22 cellular contexts compared by ENCODE assay signal in the genomic region with DNA sequence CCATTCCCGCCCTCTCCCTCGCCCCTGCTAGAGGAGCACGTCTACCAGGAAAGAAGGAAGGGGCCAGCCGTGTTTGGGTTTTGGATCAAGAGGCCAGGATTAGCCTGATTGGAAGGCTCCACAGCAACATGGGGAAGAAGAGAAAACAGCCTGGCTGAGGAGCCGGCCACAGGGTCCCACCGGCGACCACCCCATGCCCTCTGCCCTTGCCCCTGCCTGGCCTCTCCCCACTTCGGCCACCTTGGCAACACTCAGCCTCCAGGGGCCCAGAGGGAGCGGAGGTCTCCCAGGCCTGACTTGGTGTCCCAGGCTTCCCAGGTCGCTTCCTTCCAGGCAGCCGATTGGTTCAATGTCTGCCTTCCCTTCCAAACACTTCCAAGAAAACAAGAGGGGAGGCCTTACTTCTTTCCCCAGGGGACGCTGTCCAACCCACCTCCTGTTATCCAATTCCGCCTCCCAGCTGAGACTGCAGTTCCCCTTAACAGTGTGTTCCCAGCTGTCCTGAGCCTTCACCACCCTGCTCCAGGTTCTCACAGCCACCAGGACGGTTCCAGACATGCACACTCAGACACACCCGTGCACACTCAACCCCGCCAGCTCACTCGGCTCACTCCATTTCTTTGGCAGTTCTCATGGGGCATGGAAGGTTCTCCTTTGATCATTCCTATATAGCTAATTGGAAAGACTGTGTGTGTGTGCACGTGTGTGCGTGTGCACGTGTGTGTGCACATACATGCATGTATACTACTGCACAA.
DNase-seq lines count a peak whose midpoint lies in the region; ATAC-seq, FAIRE-seq and TF ChIP-seq lines count a peak whose summit lies in the region.
"Had no signal": no experiment of that assay in that cellular context is flagged by ENCODE, and none has a peak within 500 bp of the region (broad histone marks: within the 10 kb centered on the region; RNA-seq: fewer than 3 reads in every experiment).

No MANE protein-coding gene starts in this region.

- no peak for ATAC-seq in WTC11
- ATAC-seq: HCT116 had no signal

- H3K27me3 Mint-ChIP-seq in WTC11 (ENCODE audit: low read depth): no peaks in the 10 kb centered on the region

- H3K9me3 ChIP-seq in kidney (ENCODE audit: control insufficient read depth in 1 of 2, low read length in 2 of 2) (no peaks in the 10 kb centered on the region), spleen (no peaks in the 10 kb centered on the region)
- H3K9me3 ChIP-seq: BE2C had no signal

- POLR2A ChIA-PET in WTC11 (lab: Charles Lee): no interaction called here

- peak overlapping the region; percentile 46; the same call in 1 of the 2 replicates for H3K27ac Mint-ChIP-seq in WTC11
- H3K27ac Mint-ChIP-seq: CD4-positive, alpha-beta T cell had no signal

- H3K4me1 Mint-ChIP-seq in WTC11: peaks cover 12% of the 10 kb centered on the region
- H3K4me1 Mint-ChIP-seq: IgD-negative memory B cell had no signal

- H3K36me3 Mint-ChIP-seq in WTC11: no peaks in the 10 kb centered on the region
- H3K36me3 Mint-ChIP-seq: IgD-negative memory B cell had no signal

- no peak overlapping the region for H3K9ac ChIP-seq in kidney (ENCODE audit: low read length in 2 of 2)

- intact Hi-C loops in kidney (cut with DNase I): no loop called here
- intact Hi-C loops in spleen (cut with DNase I; ENCODE audit: low total_unique reads): no loop called here

- CTCF ChIA-PET in WTC11 (lab: Charles Lee): interaction anchor here (0.6 to 1.4 kb wide), 2 partner anchors 18 to 19 kb away, joined by 3 to 4 read pairs; no protein-coding TSS in a partner anchor

- peaks cover 0 to 75% (median 0%) of the 10 kb centered on the region in 7 donors for H3K27me3 ChIP-seq in spleen (replicated peaks in 1 of 7)

- no peak for FAIRE-seq in kidney (lab: Jason Lieb, UNC)
- FAIRE-seq: HTR-8/SVneo had no signal

- in situ Hi-C loops in G401 (cut with HindIII; ENCODE audit: low sequenced_read_pairs): no loop called here

- no peak overlapping the region for H3K4me3 ChIP-seq in kidney (ENCODE audit: low read length in 2 of 2)
- H3K4me3 ChIP-seq in spleen: no peak overlapping the region
- H3K4me3 ChIP-seq: SK-N-MC had no signal

- H3K9me3 Mint-ChIP-seq in WTC11: no peaks in the 10 kb centered on the region
- H3K9me3 Mint-ChIP-seq: CD4-positive, alpha-beta T cell; IgD-negative memory B cell had no signal

- peak; percentile 40 for DNase-seq in G401 (ENCODE audit: low spot score)
- no peak for DNase-seq in WTC11 (ENCODE audit: low spot score)
- peak; percentile 38 for DNase-seq in kidney
- peak; percentile 32 for DNase-seq in spleen
- no peak for DNase-seq in C1 segment of cervical spinal cord (lab: John Stamatoyannopoulos, UW)
- DNase-seq in activated CD4-positive, alpha-beta T cell treated with anti-CD3 and anti-CD28 coated beads for 48 hours: no peak
- no peak for DNase-seq in OCI-M2 (lab: John Stamatoyannopoulos, UW; ENCODE audit: unreplicated experiment)
- DNase-seq: BE2C; CD4-positive, alpha-beta T cell; COR-L47; GDM1; GOT3; NCI-H1694; NCI-H2081; NCI-H446 treated with DMSO at 0.1 percent for 48 hours; NCI-H526 treated with DMSO at 0.1 percent for 48 hours; SHP77 treated with DMSO at 0.1 percent for 48 hours had no signal

- no peaks in the 10 kb centered on the region for H3K4me1 ChIP-seq in kidney (ENCODE audit: control insufficient read depth in 1 of 2, insufficient read depth in 1 of 2, low read depth in 1 of 2, low read length in 2 of 2)
- peaks cover 0 to 2% (median 0%) of the 10 kb centered on the region in 6 donors for H3K4me1 ChIP-seq in spleen
- H3K4me1 ChIP-seq: BE2C had no signal

- no peak for TF ChIP-seq CTCF in WTC11 (IDR thresholded peaks at IDR 0.05)
- no peak for TF ChIP-seq CTCF in kidney (IDR thresholded peaks at IDR 0.05; ENCODE audit: borderline replicate concordance, extremely low read depth, insufficient read depth)
- no peak for TF ChIP-seq CTCF in spleen (IDR thresholded peaks at IDR 0.05 in 8 of 11, conservative IDR thresholded peaks at IDR 0.05 in 3 of 11)

- TF ChIP-seq POLR2A in spleen (IDR thresholded peaks at IDR 0.05): no peak

- H3K36me3 ChIP-seq in kidney (ENCODE audit: control insufficient read depth in 1 of 2, insufficient read depth in 2 of 2, low read length in 2 of 2): no peaks in the 10 kb centered on the region
- H3K36me3 ChIP-seq in spleen: no peaks in the 10 kb centered on the region
- H3K36me3 ChIP-seq: BE2C had no signal

- 78 to 82% (median 82%) methylated on average over 18 to 20 of the region's 20 CpGs for WGBS in spleen, 5 donors

- no peak overlapping the region for H3K4me3 Mint-ChIP-seq in WTC11
- H3K4me3 Mint-ChIP-seq: CD4-positive, alpha-beta T cell; IgD-negative memory B cell had no signal

- H3K27ac ChIP-seq in kidney (ENCODE audit: low read depth in 2 of 2, low read length in 2 of 2) (no peak overlapping the region), spleen (no peak overlapping the region)
- H3K27ac ChIP-seq: RWPE1, SK-N-MC had no signal

TF ChIP-seq in WTC11, 78 proteins besides CTCF, POLR2A, EP300 and RAD21:
- TF ChIP-seq FOXP1 (CRISPR knock-in tag; IDR thresholded peaks at IDR 0.05; ENCODE audit: borderline replicate concordance): no peak

Comparison
In these comparisons a context has a peak if more than half of its experiments do, and no peak if none do; other contexts are left out.
1. DNase-seq: peak in G401 (single experiment), kidney (single experiment) and spleen (single experiment); none in WTC11 (single experiment), C1 segment of cervical spinal cord (0 of 14), activated CD4-positive, alpha-beta T cell treated with anti-CD3 and anti-CD28 coated beads for 48 hours (single experiment) and OCI-M2 (single experiment).